Comparison of ENCODE assay signal across 24 cellular contexts in genomic region chr9:77462066-77462465, GRCh38.
"Had no signal": no experiment of that assay in that cellular context is flagged by ENCODE, and none has a peak within 500 bp of the region (broad histone marks: within the 10 kb centered on the region; RNA-seq: fewer than 3 reads in every experiment).

No MANE protein-coding gene starts in this region.

- H3K9me3 ChIP-seq: adrenal gland, MG63 had no signal

- H3K36me3 ChIP-seq: adrenal gland, MG63 had no signal

- H3K4me3 Mint-ChIP-seq: activated CD8-positive, alpha-beta T cell treated with anti-CD3 and anti-CD28 coated beads for 36 hours; activated naive CD8-positive, alpha-beta T cell treated with anti-CD3 and anti-CD28 coated beads, Interleukin-2, amount 10 ng/mL, durations not matched to agents 7 days and 5 days; activated T-cell treated with anti-CD3 and anti-CD28 coated beads, Interleukin-2, amount 50 U/mL, for 72 hours; T-cell had no signal

- DNase-seq: activated CD4-positive, CD25-positive, alpha-beta regulatory T cell; activated CD8-positive, alpha-beta memory T cell treated with anti-CD3 and anti-CD28 coated beads, Interleukin-2, amount 50 U/mL, for 4 hours; activated CD8-positive, alpha-beta T cell treated with anti-CD3 and anti-CD28 coated beads for 36 hours; activated naive CD4-positive, alpha-beta T cell treated with anti-CD3 and anti-CD28 coated beads, Interleukin-2, amount 50 U/mL, for 16 hours; activated naive CD8-positive, alpha-beta T cell treated with anti-CD3 and anti-CD28 coated beads, Interleukin-2, amount 10 ng/mL, durations not matched to agents 7 days and 5 days; activated T-cell treated with anti-CD3 and anti-CD28 coated beads, Interleukin-2, amount 50 U/mL, for 72 hours; adrenal gland; anterior cingulate cortex; cerebellar nuclear complex; MG63; MV-4-11; NCI-H1092 treated with DMSO at 0.1 percent for 48 hours; NCI-H1417 treated with DMSO at 0.1 percent for 48 hours; NCI-H1694 treated with DMSO at 0.1 percent for 48 hours; NCI-H2081; NCI-H226; NCI-H526; SIG-M5; T-cell; T-helper 2 cell; T1000 had no signal

- H3K27ac ChIP-seq: KMS-11, SK-N-MC had no signal

- H3K9ac ChIP-seq: KMS-11 had no signal

- FAIRE-seq: TTC549 had no signal

- H3K27me3 Mint-ChIP-seq: activated CD8-positive, alpha-beta T cell treated with anti-CD3 and anti-CD28 coated beads for 36 hours had no signal

- ATAC-seq: activated CD8-positive, alpha-beta T cell treated with anti-CD3 and anti-CD28 coated beads for 36 hours; activated T-cell treated with anti-CD3 and anti-CD28 coated beads, Interleukin-2, amount 50 U/mL, for 72 hours; T-cell had no signal

- H3K36me3 Mint-ChIP-seq: activated naive CD8-positive, alpha-beta T cell treated with anti-CD3 and anti-CD28 coated beads, Interleukin-2, amount 10 ng/mL, durations not matched to agents 7 days and 5 days; T-cell had no signal

- H3K4me2 ChIP-seq: KMS-11 had no signal

- H3K4me3 ChIP-seq: adrenal gland, MG63, SK-N-MC had no signal

- H3K27me3 ChIP-seq: adrenal gland, MG63 had no signal

- H3K9me3 Mint-ChIP-seq: activated CD8-positive, alpha-beta T cell treated with anti-CD3 and anti-CD28 coated beads for 36 hours; activated naive CD8-positive, alpha-beta T cell treated with anti-CD3 and anti-CD28 coated beads, Interleukin-2, amount 10 ng/mL, durations not matched to agents 7 days and 5 days; activated T-cell treated with anti-CD3 and anti-CD28 coated beads, Interleukin-2, amount 50 U/mL, for 72 hours; T-cell had no signal

- H3K27ac Mint-ChIP-seq: activated CD8-positive, alpha-beta T cell treated with anti-CD3 and anti-CD28 coated beads for 36 hours; activated naive CD8-positive, alpha-beta T cell treated with anti-CD3 and anti-CD28 coated beads, Interleukin-2, amount 10 ng/mL, durations not matched to agents 7 days and 5 days; activated T-cell treated with anti-CD3 and anti-CD28 coated beads, Interleukin-2, amount 50 U/mL, for 72 hours; T-cell had no signal
